ENCODE assay signal across 19 cellular contexts in the genomic region with DNA sequence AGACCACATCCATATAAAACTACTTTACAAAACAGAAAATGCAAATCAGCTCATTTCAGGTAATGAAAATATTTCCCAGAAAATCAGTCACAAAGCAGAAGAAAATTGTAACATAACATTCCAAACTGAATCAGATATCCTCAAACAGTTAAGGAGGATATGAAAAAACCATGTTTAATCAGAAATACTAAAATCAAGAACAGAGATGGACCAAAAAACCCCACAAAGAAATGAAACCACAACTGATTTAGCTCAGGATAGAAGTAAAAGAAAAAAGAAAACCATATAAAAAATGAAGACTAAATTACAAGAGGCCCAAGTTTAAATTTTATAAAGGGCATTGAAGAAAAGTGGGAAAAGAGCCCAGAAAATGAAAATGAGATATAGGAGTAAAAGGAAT.
"Had no signal": no experiment of that assay in that cellular context is flagged by ENCODE, and none has a peak within 500 bp of the region (broad histone marks: within the 10 kb centered on the region; RNA-seq: fewer than 3 reads in every experiment).

No MANE protein-coding gene starts in this region.

- DNase-seq: activated CD4-positive, alpha-beta T cell treated with anti-CD3 and anti-CD28 coated beads for 1 hour; activated CD8-positive, alpha-beta memory T cell treated with anti-CD3 and anti-CD28 coated beads for 24 hours; activated CD8-positive, alpha-beta memory T cell treated with anti-CD3 and anti-CD28 coated beads, Interleukin-2, amount 50 U/mL, for 48 hours; activated gamma-delta T cell treated with Interleukin-2 at 50 U/mL for 16 hours; anterior cingulate cortex; caudate nucleus; gastrocnemius medialis; head of caudate nucleus; hypothalamus; mesenchymal stem cell; occipital lobe; right lobe of liver; SJCRH30; stimulated activated CD4-positive, alpha-beta T cell treated with anti-CD3 and anti-CD28 coated beads, Interleukin-1b, Interleukin-23, amount 100 ng/mL, for 48 hours; T-helper 1 cell had no signal

- H3K27me3 Mint-ChIP-seq: brain, type B pancreatic cell had no signal

- H3K27ac Mint-ChIP-seq: type B pancreatic cell had no signal

- H3K9me3 Mint-ChIP-seq: activated T-helper 1 cell treated with anti-CD3 and anti-CD28 coated beads, Interleukin-12 subunit alpha, Interleukin-12 subunit beta, Interleukin-2, Interleukin-4 antibody, amounts not matched to agents 30 ng/mL and 10 ng/mL and 1 ng/mL, durations not matched to agents 14 hours and 24 hours and 36 hours; neural crest cell; type B pancreatic cell had no signal

- H3K4me3 Mint-ChIP-seq: activated T-helper 1 cell treated with anti-CD3 and anti-CD28 coated beads, Interleukin-12 subunit alpha, Interleukin-12 subunit beta, Interleukin-2, Interleukin-4 antibody, amounts not matched to agents 30 ng/mL and 10 ng/mL and 1 ng/mL, durations not matched to agents 14 hours and 24 hours and 36 hours; brain; neural crest cell; type B pancreatic cell had no signal

- ATAC-seq: gastrocnemius medialis, right lobe of liver had no signal

- H3K4me1 Mint-ChIP-seq: brain had no signal
